Comparison of ENCODE assay signal across 26 cellular contexts in genomic region chr10:78772486-78772885, GRCh38.
"Had no signal": no experiment of that assay in that cellular context is flagged by ENCODE, and none has a peak within 500 bp of the region (broad histone marks: within the 10 kb centered on the region; RNA-seq: fewer than 3 reads in every experiment).

No MANE protein-coding gene starts in this region.

- H3K27me3 ChIP-seq: body of pancreas, tibial artery had no signal

- H3K9me3 ChIP-seq: body of pancreas, tibial artery had no signal

- H3K9me3 Mint-ChIP-seq: activated CD4-positive, alpha-beta T cell treated with anti-CD3 and anti-CD28 coated beads, Interleukin-2, amount 10 ng/mL, durations not matched to agents 7 days and 5 days; activated CD8-positive, alpha-beta T cell treated with anti-CD3 and anti-CD28 coated beads for 36 hours; activated naive CD4-positive, alpha-beta T cell treated with anti-CD3 and anti-CD28 coated beads, Interleukin-2, amount 50 U/mL, for 24 hours; dendritic cell treated with granulocyte-macrophage colony-stimulating factor and Interleukin-4, amounts not matched to agents 40 ng/mL and 50 ng/mL, for 4 days; natural killer cell treated with Interleukin-12 subunit alpha and Interleukin-12 subunit beta and Interleukin-15 and Interleukin-18, amount 100 ng/mL, for 72 hours; stimulated activated naive CD8-positive, alpha-beta T cell treated with anti-CD3 and anti-CD28 coated beads, Interleukin-15, Interleukin-2, amounts not matched to agents 100 ng/mL and 50 ng/mL, for 24 hours; T-cell; T-helper 2 cell treated with Interferon-gamma antibody and Interleukin-4, amounts not matched to agents 5 μg/mL and 100 μg/mL, for 36 hours had no signal

- H3K4me3 Mint-ChIP-seq: activated CD4-positive, alpha-beta T cell treated with anti-CD3 and anti-CD28 coated beads, Interleukin-2, amount 10 ng/mL, durations not matched to agents 7 days and 5 days; activated CD8-positive, alpha-beta T cell treated with anti-CD3 and anti-CD28 coated beads for 36 hours; activated naive CD4-positive, alpha-beta T cell treated with anti-CD3 and anti-CD28 coated beads, Interleukin-2, amount 50 U/mL, for 24 hours; dendritic cell treated with granulocyte-macrophage colony-stimulating factor and Interleukin-4, amounts not matched to agents 40 ng/mL and 50 ng/mL, for 4 days; natural killer cell treated with Interleukin-12 subunit alpha and Interleukin-12 subunit beta and Interleukin-15 and Interleukin-18, amount 100 ng/mL, for 72 hours; stimulated activated naive CD8-positive, alpha-beta T cell treated with anti-CD3 and anti-CD28 coated beads, Interleukin-15, Interleukin-2, amounts not matched to agents 100 ng/mL and 50 ng/mL, for 24 hours; T-cell; T-helper 2 cell treated with Interferon-gamma antibody and Interleukin-4, amounts not matched to agents 5 μg/mL and 100 μg/mL, for 36 hours had no signal

- ATAC-seq: activated CD8-positive, alpha-beta T cell treated with anti-CD3 and anti-CD28 coated beads for 36 hours; body of pancreas; left ventricle myocardium superior; natural killer cell treated with Interleukin-12 subunit alpha and Interleukin-12 subunit beta and Interleukin-15 and Interleukin-18, amount 100 ng/mL, for 72 hours; T-cell had no signal

- H3K4me3 ChIP-seq: body of pancreas, tibial artery had no signal

- H3K4me1 Mint-ChIP-seq: activated CD4-positive, alpha-beta T cell treated with anti-CD3 and anti-CD28 coated beads, Interleukin-2, amount 10 ng/mL, durations not matched to agents 7 days and 5 days; activated naive CD4-positive, alpha-beta T cell treated with anti-CD3 and anti-CD28 coated beads, Interleukin-2, amount 50 U/mL, for 24 hours; T-cell had no signal

- H3K36me3 Mint-ChIP-seq: activated naive CD4-positive, alpha-beta T cell treated with anti-CD3 and anti-CD28 coated beads, Interleukin-2, amount 50 U/mL, for 24 hours; natural killer cell treated with Interleukin-12 subunit alpha and Interleukin-12 subunit beta and Interleukin-15 and Interleukin-18, amount 100 ng/mL, for 72 hours; T-cell had no signal

- H3K27ac Mint-ChIP-seq: activated CD4-positive, alpha-beta T cell treated with anti-CD3 and anti-CD28 coated beads, Interleukin-2, amount 10 ng/mL, durations not matched to agents 7 days and 5 days; activated CD8-positive, alpha-beta T cell treated with anti-CD3 and anti-CD28 coated beads for 36 hours; activated naive CD4-positive, alpha-beta T cell treated with anti-CD3 and anti-CD28 coated beads, Interleukin-2, amount 50 U/mL, for 24 hours; dendritic cell treated with granulocyte-macrophage colony-stimulating factor and Interleukin-4, amounts not matched to agents 40 ng/mL and 50 ng/mL, for 4 days; natural killer cell treated with Interleukin-12 subunit alpha and Interleukin-12 subunit beta and Interleukin-15 and Interleukin-18, amount 100 ng/mL, for 72 hours; stimulated activated naive CD8-positive, alpha-beta T cell treated with anti-CD3 and anti-CD28 coated beads, Interleukin-15, Interleukin-2, amounts not matched to agents 100 ng/mL and 50 ng/mL, for 24 hours; T-cell; T-helper 2 cell treated with Interferon-gamma antibody and Interleukin-4, amounts not matched to agents 5 μg/mL and 100 μg/mL, for 36 hours had no signal

- H3K27ac ChIP-seq: body of pancreas, WERI-Rb-1 had no signal

- H3K36me3 ChIP-seq: tibial artery, WERI-Rb-1 had no signal

- DNase-seq: activated CD4-positive, alpha-beta T cell treated with anti-CD3 and anti-CD28 coated beads, Interleukin-2, amount 10 ng/mL, durations not matched to agents 7 days and 5 days; activated CD4-positive, CD25-positive, alpha-beta regulatory T cell treated with anti-CD3 and anti-CD28 coated beads, Interleukin-2, amount 50 U/mL, for 72 hours; activated CD8-positive, alpha-beta T cell treated with anti-CD3 and anti-CD28 coated beads for 36 hours; activated gamma-delta T cell treated with Interleukin-2 at 50 U/mL for 16 hours; activated T-cell treated with anti-CD3 and anti-CD28 coated beads, Interleukin-2, amount 50 U/mL, for 1 hour; anterior cingulate cortex; caudate nucleus; effector CD4-positive, alpha-beta T cell; glutamatergic neuron; hippocampal formation; kidney glomerular epithelial cell; left ventricle myocardium superior; mammary epithelial cell; occipital lobe; retina; stimulated activated CD4-positive, alpha-beta T cell treated with anti-CD3 and anti-CD28 coated beads, Interleukin-12 subunit alpha, Interleukin-12 subunit beta, amount 100 ng/mL, for 4 hours; stimulated activated CD4-positive, alpha-beta T cell treated with anti-CD3 and anti-CD28 coated beads, Interleukin-4, amount 100 ng/mL, for 4 hours; T-cell; WERI-Rb-1 had no signal

- H3K27me3 Mint-ChIP-seq: activated CD4-positive, alpha-beta T cell treated with anti-CD3 and anti-CD28 coated beads, Interleukin-2, amount 10 ng/mL, durations not matched to agents 7 days and 5 days; activated CD8-positive, alpha-beta T cell treated with anti-CD3 and anti-CD28 coated beads for 36 hours; activated naive CD4-positive, alpha-beta T cell treated with anti-CD3 and anti-CD28 coated beads, Interleukin-2, amount 50 U/mL, for 24 hours; stimulated activated naive CD8-positive, alpha-beta T cell treated with anti-CD3 and anti-CD28 coated beads, Interleukin-15, Interleukin-2, amounts not matched to agents 100 ng/mL and 50 ng/mL, for 24 hours; T-cell had no signal
